In genomic region chr2:57558312-57558711, GRCh38 we compare ENCODE assay signal across 30 cellular contexts.
"Had no signal": no experiment of that assay in that cellular context is flagged by ENCODE, and none has a peak within 500 bp of the region (broad histone marks: within the 10 kb centered on the region; RNA-seq: fewer than 3 reads in every experiment).

No MANE protein-coding gene starts in this region.

- H3K4me3 ChIP-seq: MG63, PC-9, SJCRH30, SK-N-MC had no signal

- H3K27ac ChIP-seq: PC-9, RWPE1, SJCRH30, SK-N-MC had no signal

- ATAC-seq: Panc1, Right ventricle myocardium inferior, SK-N-SH treated with all-trans-retinoic acid at 6 μM for 48 hours, T-cell had no signal

- H3K27me3 ChIP-seq: MG63, SJCRH30 had no signal

- H2AFZ ChIP-seq: PC-9 had no signal

- H3K4me2 ChIP-seq: PC-9 had no signal

- FAIRE-seq: RCC 7860 had no signal

- H3K9me3 ChIP-seq: MG63, SJCRH30 had no signal

- DNase-seq: Kasumi-1, MG63, MV-4-11, NCI-H1092, NCI-H1105, NCI-H1417 treated with DMSO at 0.1 percent for 48 hours, NCI-H1436 treated with DMSO at 0.1 percent for 48 hours, NCI-H1694 treated with DMSO at 0.1 percent for 48 hours, NCI-H187 treated with DMSO at 0.1 percent for 48 hours, NCI-H2029, NCI-H2081, NCI-H2171 treated with DMSO at 0.1 percent for 48 hours, NCI-H2227 treated with DMSO at 0.1 percent for 48 hours, NCI-H345, NCI-H446, NCI-H510A treated with DMSO at 0.1 percent for 48 hours, NCI-H524 treated with DMSO at 0.1 percent for 48 hours, NCI-H526 treated with DMSO at 0.1 percent for 48 hours, NCI-H82, PC-9, SHP77, SIG-M5, SJCRH30, T-cell had no signal

- H3K36me3 ChIP-seq: MG63, SJCRH30 had no signal

- H3K4me1 ChIP-seq: SJCRH30 had no signal
